Comparison of ENCODE assay signal across 11 cellular contexts in the genomic region with DNA sequence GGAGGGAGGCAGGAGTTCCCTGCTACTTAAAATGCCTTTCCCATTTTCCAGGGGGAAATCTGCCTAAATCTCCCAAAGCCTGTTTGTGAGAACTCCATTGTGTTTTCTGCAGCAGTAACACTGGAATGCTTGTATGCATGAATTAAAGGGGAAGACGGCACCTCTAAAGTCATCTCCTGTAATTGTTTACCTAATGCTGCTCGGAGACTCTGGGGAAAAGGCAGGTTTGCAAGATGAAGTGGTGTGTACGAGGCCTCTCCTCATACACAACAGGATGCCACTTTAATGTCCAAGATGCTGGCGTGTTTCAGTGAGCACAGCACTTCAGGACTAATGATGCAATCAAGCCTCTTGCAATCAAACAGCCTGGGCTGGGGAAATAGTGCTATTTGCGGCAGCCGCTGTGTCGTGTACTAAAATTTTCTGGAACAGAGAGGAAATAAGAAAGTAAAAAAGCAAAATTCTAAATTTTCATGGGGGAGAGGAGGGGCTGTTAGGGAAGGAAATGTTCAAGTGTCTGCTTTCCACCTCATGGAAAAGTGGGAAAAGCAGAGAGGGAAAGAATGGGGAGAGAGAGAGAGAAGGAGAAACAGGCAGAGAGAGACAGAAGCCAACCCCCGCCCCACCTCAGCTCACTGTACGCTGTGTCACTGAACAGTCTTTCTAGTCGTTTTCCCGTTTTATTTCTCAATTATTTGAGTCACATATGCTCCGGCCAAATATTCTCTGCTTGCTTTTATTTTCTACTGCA. TPM values are rescaled to one million over a fixed set of nuclear protein-coding genes. Genes with fewer than 3 reads are reported as not detected.
A peak's percentile ranks its signal among the peaks of the same experiment; 100 is the strongest.
DNase-seq lines count a peak whose midpoint lies in the region; ATAC-seq, FAIRE-seq and TF ChIP-seq lines count a peak whose summit lies in the region.
"Had no signal": no experiment of that assay in that cellular context is flagged by ENCODE, and none has a peak within 500 bp of the region (broad histone marks: within the 10 kb centered on the region; RNA-seq: fewer than 3 reads in every experiment).

No MANE protein-coding gene starts in this region.

- intact Hi-C loops in mucosa of descending colon (cut with DNase I, micrococcal nuclease) (no loop called here), uterus (cut with DNase I; ENCODE audit: low total_unique reads) (no loop called here)

- peak overlapping the region; percentile 42 to 53 for H3K27ac ChIP-seq in uterus
- H3K27ac ChIP-seq: cardiac muscle cell had no signal

- ATAC-seq in mucosa of descending colon (peak; percentile 42), GM21619 (IDR thresholded peaks at IDR 0.05; ENCODE audit: unreplicated experiment) (no peak)

- H3K27me3 ChIP-seq in endocrine pancreas (ENCODE audit: control insufficient read depth, insufficient read depth, low read length) (no peaks in the 10 kb centered on the region), uterus (no peaks in the 10 kb centered on the region)

- H3K4me1 ChIP-seq in endocrine pancreas (ENCODE audit: control insufficient read depth, insufficient read depth, low read length), result no peaks in the 10 kb centered on the region
- H3K4me1 ChIP-seq in mucosa of descending colon (ENCODE audit: low read depth), result no peaks in the 10 kb centered on the region
- peaks cover 11 to 16% of the 10 kb centered on the region in 2 donors for H3K4me1 ChIP-seq in uterus

- H3K9me3 ChIP-seq in endocrine pancreas (ENCODE audit: control insufficient read depth, low read length), result no peaks in the 10 kb centered on the region
- no peaks in the 10 kb centered on the region for H3K9me3 ChIP-seq in mucosa of descending colon
- no peaks in the 10 kb centered on the region for H3K9me3 ChIP-seq in uterus

- peak overlapping the region; percentile 55 for H3K4me3 ChIP-seq in endocrine pancreas (ENCODE audit: control insufficient read depth, insufficient read depth, low read length)
- no peak overlapping the region for H3K4me3 ChIP-seq in mucosa of descending colon
- H3K4me3 ChIP-seq in uterus, result peak overlapping the region in 1 of 2 donors; percentile 7
- H3K4me3 ChIP-seq: cardiac muscle cell had no signal

- H3K36me3 ChIP-seq in endocrine pancreas (ENCODE audit: control insufficient read depth, insufficient read depth, low read length) (no peaks in the 10 kb centered on the region), mucosa of descending colon (ENCODE audit: low read depth) (no peaks in the 10 kb centered on the region), uterus (no peaks in the 10 kb centered on the region)
- H3K36me3 ChIP-seq: cardiac muscle cell had no signal

- TF ChIP-seq POLR2A in uterus (IDR thresholded peaks at IDR 0.05), result no peak

- FAIRE-seq in urothelium cell line (lab: Jason Lieb, UNC), result no peak

- H3K9ac ChIP-seq in endocrine pancreas (ENCODE audit: control insufficient read depth, insufficient read depth, low read length), result no peak overlapping the region

- TF ChIP-seq CTCF in mucosa of descending colon (IDR thresholded peaks at IDR 0.05) (no peak), uterus (IDR thresholded peaks at IDR 0.05) (no peak)

- peak; percentile 64 for DNase-seq in NCI-H82 (lab: John Stamatoyannopoulos, UW)
- DNase-seq in NCI-H82 treated with DMSO at 0.1 percent for 48 hours (lab: John Stamatoyannopoulos, UW; ENCODE audit: unreplicated experiment), result no peak
- DNase-seq in mucosa of descending colon, result peak in 1 of 3 donors; percentile 21
- peak; percentile 46 to 61 for DNase-seq in uterus
- DNase-seq in NCI-H1694 (lab: John Stamatoyannopoulos, UW), result no peak
- DNase-seq in urothelium cell line (ENCODE audit: low spot score), result no peak
- DNase-seq: ACHN, naive B cell had no signal

RNA-seq across cellular contexts. Expression of gene TSHZ3, which starts 32.9 kb away (rescaled TPM):
- total RNA-seq in mucosa of descending colon (10 to 100 TPM in 1 of 3 donors, 1 to 10 TPM in 2; 1.6 to 32.1 (median 5.2) TPM), uterus (10 to 100 TPM in 3 of 4 donors, 1 to 10 TPM in 1; 3.2 to 65.5 (median 27.9) TPM)

Comparison
In these comparisons a context has a peak if more than half of its experiments do, and no peak if none do; other contexts are left out.
1. DNase-seq: peak in NCI-H82 (single experiment) and uterus (2 of 2); none in NCI-H82 treated with DMSO at 0.1 percent for 48 hours (single experiment), NCI-H1694 (single experiment) and urothelium cell line (single experiment).